Comparison of ENCODE assay signal across 8 cellular contexts in genomic region chr12:109880938-109881337, GRCh38. TPM values are rescaled to one million over a fixed set of nuclear protein-coding genes. Genes with fewer than 3 reads are reported as not detected.
A peak's percentile ranks its signal among the peaks of the same experiment; 100 is the strongest.
DNase-seq lines count a peak whose midpoint lies in the region; ATAC-seq, FAIRE-seq and TF ChIP-seq lines count a peak whose summit lies in the region.

No MANE protein-coding gene starts in this region.

- no TSS peak for BruUV-seq in HepG2 (replicated peaks; lab: Mats Ljungman, UMichigan)

- peaks cover 0 to 9% of the 10 kb centered on the region in 2 experiments; a peak in 2 of 5 replicates for H3K27me3 ChIP-seq in HepG2 (ENCODE audit: control insufficient read depth in 1 of 2, insufficient read depth in 2 of 2, low read length in 2 of 2)

- TF ChIP-seq RAD21 in HepG2 (CRISPR knock-in tag; IDR thresholded peaks at IDR 0.05), result no peak

- H4K20me1 ChIP-seq in HepG2 (ENCODE audit: insufficient read depth, low read length), result no peaks in the 10 kb centered on the region

- H3K27me3 Mint-ChIP-seq in activated T-cell treated with anti-CD3 and anti-CD28 coated beads, Interleukin-2, amount 50 U/mL, for 72 hours (ENCODE audit: low read depth), result no peaks in the 10 kb centered on the region
- peaks cover 19% of the 10 kb centered on the region for H3K27me3 Mint-ChIP-seq in type B pancreatic cell

- no peak; a peak in 1 of 4 replicates for TF ChIP-seq POLR2A in HepG2 (IDR thresholded peaks at IDR 0.05; ENCODE audit: insufficient read depth in 1 of 2, low read depth in 2 of 2, low read length in 2 of 2)

- H2AFZ ChIP-seq in HepG2 (ENCODE audit: low read length), result peak overlapping the region; percentile 87

- peaks cover 7% of the 10 kb centered on the region for H3K79me2 ChIP-seq in HepG2 (ENCODE audit: insufficient read depth, low read length)

- peak overlapping the region; percentile 63; the same call in 1 of the 2 replicates for H3K9ac ChIP-seq in HepG2 (ENCODE audit: insufficient read depth, low read depth, low read length)

- no peak for DNase-seq in activated T-cell treated with anti-CD3 and anti-CD28 coated beads, Interleukin-2, amount 50 U/mL, for 72 hours
- DNase-seq in activated T-cell treated with anti-CD3 and anti-CD28 coated beads for 4 hours (no peak), astrocyte of the cerebellum (ENCODE audit: low read depth) (no peak), HepG2 (ENCODE audit: low spot score) (no peak), type B pancreatic cell (ENCODE audit: extremely low spot score, unreplicated experiment) (no peak), medulla oblongata (ENCODE audit: extremely low spot score) (no peak), urothelium cell line (ENCODE audit: low spot score) (no peak)

- POLR2A ChIA-PET in HepG2 (lab: Yijun Ruan, JAX), result no interaction called here

- CTCF ChIA-PET in HepG2 (lab: Yijun Ruan, JAX; ENCODE audit: low intra/inter-chr PET ratio, low total read pairs), result interaction anchor here (1.0 to 2.3 kb wide), 3 partner anchors 28 to 76 kb away, joined by 3 to 32 read pairs (median 8); no protein-coding TSS in a partner anchor

- peak overlapping the region; percentile 24 for H3K27ac Mint-ChIP-seq in activated T-cell treated with anti-CD3 and anti-CD28 coated beads, Interleukin-2, amount 50 U/mL, for 72 hours
- peak overlapping the region; percentile 95 for H3K27ac Mint-ChIP-seq in type B pancreatic cell

- intact Hi-C loops in HepG2 (cut with micrococcal nuclease; ENCODE audit: unreplicated experiment), result loop anchor here (1.0 kb wide), 1 partner anchor 28 kb away; no protein-coding TSS in a partner anchor

- H3K36me3 Mint-ChIP-seq in activated T-cell treated with anti-CD3 and anti-CD28 coated beads, Interleukin-2, amount 50 U/mL, for 72 hours (ENCODE audit: insufficient read depth in 2 of 2), result no peaks in the 10 kb centered on the region
- H3K36me3 Mint-ChIP-seq in type B pancreatic cell, result no peaks in the 10 kb centered on the region

- peak overlapping the region; percentile 100 for H3K4me2 ChIP-seq in HepG2 (ENCODE audit: low read depth, low read length)

- TF ChIP-seq EP300 in HepG2 (IDR thresholded peaks at IDR 0.05; ENCODE audit: low read depth in 2 of 2, low read length in 2 of 2) (no peak), HepG2 (CRISPR knock-in tag; IDR thresholded peaks at IDR 0.05; ENCODE audit: borderline replicate concordance) (no peak)

- no peak overlapping the region for H3K27ac ChIP-seq in HepG2 (ENCODE audit: extremely low read length, insufficient read depth, low read length)

- H3K4me3 ChIP-seq in astrocyte of the cerebellum (ENCODE audit: low read depth, low read length) (peak overlapping the region; percentile 85), HepG2 (replicated peaks in 1 of 3; ENCODE audit: insufficient read depth in 1 of 3, low read depth in 2 of 3, low read length in 3 of 3) (peak overlapping the region; percentile 68 to 80 (median 73))

- no peaks in the 10 kb centered on the region for H3K36me3 ChIP-seq in HepG2 (replicated peaks in 1 of 2; ENCODE audit: control insufficient read depth in 1 of 2, insufficient read depth in 2 of 2, low read length in 2 of 2)

- no peaks in the 10 kb centered on the region for H3K9me3 ChIP-seq in HepG2 (ENCODE audit: low read length)

- H3K4me1 ChIP-seq in HepG2 (ENCODE audit: insufficient read depth, low read length), result peaks cover 58% of the 10 kb centered on the region

- ATAC-seq in activated T-cell treated with anti-CD3 and anti-CD28 coated beads, Interleukin-2, amount 50 U/mL, for 72 hours (replicated peaks in 1 of 2), result no peak
- ATAC-seq in HepG2, result peak; percentile 44
- no peak for ATAC-seq in GM21423 (IDR thresholded peaks at IDR 0.05; ENCODE audit: unreplicated experiment)

- H3K4me3 Mint-ChIP-seq in activated T-cell treated with anti-CD3 and anti-CD28 coated beads, Interleukin-2, amount 50 U/mL, for 72 hours, result peak overlapping the region; percentile 78 to 88
- peak overlapping the region; percentile 91 for H3K4me3 Mint-ChIP-seq in type B pancreatic cell

- 1% methylated on average over 3 of the region's 9 CpGs for WGBS in HepG2 (ENCODE audit: low lambda C conversion rate)

- TF ChIP-seq CTCF in astrocyte of the cerebellum (IDR thresholded peaks at IDR 0.05; ENCODE audit: low read depth, low read length, missing control alignments), result no peak
- TF ChIP-seq CTCF in HepG2 (CRISPR knock-in tag; IDR thresholded peaks at IDR 0.05), result no peak
- no peak for TF ChIP-seq CTCF in type B pancreatic cell (conservative IDR thresholded peaks at IDR 0.05)

- peaks cover 50% of the 10 kb centered on the region for H3K4me1 Mint-ChIP-seq in activated T-cell treated with anti-CD3 and anti-CD28 coated beads, Interleukin-2, amount 50 U/mL, for 72 hours (ENCODE audit: low read depth)
- peaks cover 38% of the 10 kb centered on the region for H3K4me1 Mint-ChIP-seq in type B pancreatic cell (ENCODE audit: unreplicated experiment)

- H3K9me3 Mint-ChIP-seq in activated T-cell treated with anti-CD3 and anti-CD28 coated beads, Interleukin-2, amount 50 U/mL, for 72 hours, result no peaks in the 10 kb centered on the region
- no peaks in the 10 kb centered on the region for H3K9me3 Mint-ChIP-seq in type B pancreatic cell

- in situ Hi-C loops in astrocyte of the cerebellum (cut with HindIII; ENCODE audit: low sequenced_read_pairs) (no loop called here), HepG2 (cut with HindIII; ENCODE audit: extremely low pct_ligation_motif_present, low pct_unique_long_range_greater_than_20kb) (loop anchor here (5.0 kb wide), 1 partner anchor 34 kb away; no protein-coding TSS in a partner anchor)

- FAIRE-seq in HepG2 (lab: Jason Lieb, UNC), result no peak
- no peak for FAIRE-seq in urothelium cell line (lab: Jason Lieb, UNC)

RNA-seq across cellular contexts. Expression of gene GLTP, which starts 0.6 kb away (rescaled TPM):
- 10 to 100 TPM; 23.8 to 24.5 TPM for total RNA-seq in activated T-cell treated with anti-CD3 and anti-CD28 coated beads, Interleukin-2, amount 50 U/mL, for 72 hours
- total RNA-seq in HepG2 (2016; rRNA removed; fragmentation: Illumina TruSeq; extraction: Trizol) (12.9 and 13.0 TPM in 2 replicates), type B pancreatic cell (ENCODE audit: low replicate concordance) (48.7 and 118 TPM in 2 replicates)
- 14.4 and 15.2 TPM in 2 replicates for total RNA-seq in HepG2 (2016; cell fraction: cytosol; rRNA removed; fragmentation: Illumina TruSeq; extraction: Trizol; ENCODE audit: low read depth)
- 12.4 and 12.7 TPM in 2 replicates for total RNA-seq in HepG2 (2016; cell fraction: insoluble cytoplasmic fraction; rRNA removed; fragmentation: Illumina TruSeq; extraction: Trizol)
- total RNA-seq in HepG2 (2016; cell fraction: membrane; rRNA removed; fragmentation: Illumina TruSeq; extraction: Trizol), result 34.8 and 35.0 TPM in 2 replicates
- 4.4 and 5.2 TPM in 2 replicates for total RNA-seq in HepG2 (2016; cell fraction: nucleus; rRNA removed; fragmentation: Illumina TruSeq; extraction: Trizol)
- 10.7 and 11.5 TPM in 2 replicates for polyA plus RNA-seq in HepG2 (2011; rRNA removed)
- polyA plus RNA-seq in HepG2 (2011; cell fraction: cytosol; rRNA removed), result 10.9 and 11.5 TPM in 2 replicates
- polyA plus RNA-seq in HepG2 (2011; cell fraction: nucleus; rRNA removed), result 3.4 and 4.3 TPM in 2 replicates
- polyA plus RNA-seq in HepG2 (2012), result 12.3 and 13.7 TPM in 2 replicates
- polyA plus RNA-seq in HepG2 (2016; cell fraction: cytosol; fragmentation: Illumina TruSeq; extraction: Trizol; ENCODE audit: low read depth), result 20.7 and 21.8 TPM in 2 replicates
- 17.9 TPM in 2 replicates for polyA plus RNA-seq in HepG2 (2016; cell fraction: insoluble cytoplasmic fraction; fragmentation: Illumina TruSeq; extraction: Trizol; ENCODE audit: low read depth)
- 36.8 and 38.1 TPM in 2 replicates for polyA plus RNA-seq in HepG2 (2016; cell fraction: membrane; fragmentation: Illumina TruSeq; extraction: Trizol; ENCODE audit: low read depth)
- 10.2 and 10.4 TPM in 2 replicates for polyA plus RNA-seq in HepG2 (2016; cell fraction: nucleus; fragmentation: Illumina TruSeq; extraction: Trizol; ENCODE audit: insufficient read depth, low read depth)
- polyA minus RNA-seq in HepG2 (2011; rRNA and poly(A)+ RNA removed; ENCODE audit: low replicate concordance), result 25.4 and 50.4 TPM in 2 replicates
- 16.7 and 19.5 TPM in 2 replicates for polyA minus RNA-seq in HepG2 (2011; cell fraction: cytosol; rRNA and poly(A)+ RNA removed)
- polyA minus RNA-seq in HepG2 (2011; cell fraction: nucleus; rRNA and poly(A)+ RNA removed), result 2.4 and 3.9 TPM in 2 replicates

RNA-seq across cellular contexts. Expression of gene TCHP, which starts 19.1 kb away (rescaled TPM):
- total RNA-seq in activated T-cell treated with anti-CD3 and anti-CD28 coated beads, Interleukin-2, amount 50 U/mL, for 72 hours, result 10 to 100 TPM; 22.5 to 25.1 TPM
- total RNA-seq in HepG2 (2016; rRNA removed; fragmentation: Illumina TruSeq; extraction: Trizol) (10.4 and 12.2 TPM in 2 replicates), type B pancreatic cell (ENCODE audit: low replicate concordance) (21.6 TPM in 2 replicates)
- total RNA-seq in HepG2 (2016; cell fraction: cytosol; rRNA removed; fragmentation: Illumina TruSeq; extraction: Trizol; ENCODE audit: low read depth), result 2.5 and 2.6 TPM in 2 replicates
- 8.5 and 11.7 TPM in 2 replicates for total RNA-seq in HepG2 (2016; cell fraction: insoluble cytoplasmic fraction; rRNA removed; fragmentation: Illumina TruSeq; extraction: Trizol)
- 5.2 and 5.6 TPM in 2 replicates for total RNA-seq in HepG2 (2016; cell fraction: membrane; rRNA removed; fragmentation: Illumina TruSeq; extraction: Trizol)
- 12.5 and 13.8 TPM in 2 replicates for total RNA-seq in HepG2 (2016; cell fraction: nucleus; rRNA removed; fragmentation: Illumina TruSeq; extraction: Trizol)
- polyA plus RNA-seq in HepG2 (2011; rRNA removed), result 6.3 and 6.7 TPM in 2 replicates
- 4.3 and 5.7 TPM in 2 replicates for polyA plus RNA-seq in HepG2 (2011; cell fraction: cytosol; rRNA removed)
- 32.3 and 36.3 TPM in 2 replicates for polyA plus RNA-seq in HepG2 (2011; cell fraction: nucleus; rRNA removed)
- polyA plus RNA-seq in HepG2 (2012), result 7.6 and 9.7 TPM in 2 replicates
- polyA plus RNA-seq in HepG2 (2016; cell fraction: cytosol; fragmentation: Illumina TruSeq; extraction: Trizol; ENCODE audit: low read depth), result 1.2 and 1.4 TPM in 2 replicates
- polyA plus RNA-seq in HepG2 (2016; cell fraction: insoluble cytoplasmic fraction; fragmentation: Illumina TruSeq; extraction: Trizol; ENCODE audit: low read depth), result 11.8 and 12.5 TPM in 2 replicates
- polyA plus RNA-seq in HepG2 (2016; cell fraction: membrane; fragmentation: Illumina TruSeq; extraction: Trizol; ENCODE audit: low read depth), result 3.1 and 3.4 TPM in 2 replicates
- 29.5 and 29.6 TPM in 2 replicates for polyA plus RNA-seq in HepG2 (2016; cell fraction: nucleus; fragmentation: Illumina TruSeq; extraction: Trizol; ENCODE audit: insufficient read depth, low read depth)
- 5.0 and 14.9 TPM in 2 replicates for polyA minus RNA-seq in HepG2 (2011; rRNA and poly(A)+ RNA removed; ENCODE audit: low replicate concordance)
- polyA minus RNA-seq in HepG2 (2011; cell fraction: cytosol; rRNA and poly(A)+ RNA removed), result 1.4 and 1.7 TPM in 2 replicates
- 11.3 and 11.8 TPM in 2 replicates for polyA minus RNA-seq in HepG2 (2011; cell fraction: nucleus; rRNA and poly(A)+ RNA removed)

RNA-seq across cellular contexts. Expression of gene TRPV4, which starts 47.7 kb away (rescaled TPM):
- total RNA-seq in activated T-cell treated with anti-CD3 and anti-CD28 coated beads, Interleukin-2, amount 50 U/mL, for 72 hours, result not detected
- total RNA-seq in HepG2 (2016; rRNA removed; fragmentation: Illumina TruSeq; extraction: Trizol) (0.35 and 0.66 TPM in 2 replicates), type B pancreatic cell (ENCODE audit: low replicate concordance) (2.1 and 3.1 TPM in 2 replicates)
- total RNA-seq in HepG2 (2016; cell fraction: cytosol; rRNA removed; fragmentation: Illumina TruSeq; extraction: Trizol; ENCODE audit: low read depth), result 0.20 and 0.35 TPM in 2 replicates
- total RNA-seq in HepG2 (2016; cell fraction: insoluble cytoplasmic fraction; rRNA removed; fragmentation: Illumina TruSeq; extraction: Trizol), result 0.45 and 0.93 TPM in 2 replicates
- total RNA-seq in HepG2 (2016; cell fraction: membrane; rRNA removed; fragmentation: Illumina TruSeq; extraction: Trizol), result 0.83 and 1.0 TPM in 2 replicates
- 0.75 and 1.1 TPM in 2 replicates for total RNA-seq in HepG2 (2016; cell fraction: nucleus; rRNA removed; fragmentation: Illumina TruSeq; extraction: Trizol)
- 4.7 and 5.6 TPM in 2 replicates for polyA plus RNA-seq in HepG2 (2011; rRNA removed)
- polyA plus RNA-seq in HepG2 (2011; cell fraction: cytosol; rRNA removed), result 3.1 and 4.5 TPM in 2 replicates
- polyA plus RNA-seq in HepG2 (2011; cell fraction: nucleus; rRNA removed), result 7.9 and 11.8 TPM in 2 replicates
- polyA plus RNA-seq in HepG2 (2012), result 0.68 and 1.3 TPM in 2 replicates
- polyA plus RNA-seq in HepG2 (2016; cell fraction: cytosol; fragmentation: Illumina TruSeq; extraction: Trizol; ENCODE audit: low read depth), result 0.67 and 0.84 TPM in 2 replicates
- polyA plus RNA-seq in HepG2 (2016; cell fraction: insoluble cytoplasmic fraction; fragmentation: Illumina TruSeq; extraction: Trizol; ENCODE audit: low read depth), result 0.52 and 0.71 TPM in 2 replicates
- 1.1 and 1.2 TPM in 2 replicates for polyA plus RNA-seq in HepG2 (2016; cell fraction: membrane; fragmentation: Illumina TruSeq; extraction: Trizol; ENCODE audit: low read depth)
- polyA plus RNA-seq in HepG2 (2016; cell fraction: nucleus; fragmentation: Illumina TruSeq; extraction: Trizol; ENCODE audit: insufficient read depth, low read depth), result 2.0 and 2.5 TPM in 2 replicates
- polyA minus RNA-seq in HepG2 (2011; rRNA and poly(A)+ RNA removed; ENCODE audit: low replicate concordance), result 13.9 TPM in 1 of 2 replicates, not detected in the other
- 3.2 and 3.3 TPM in 2 replicates for polyA minus RNA-seq in HepG2 (2011; cell fraction: cytosol; rRNA and poly(A)+ RNA removed)
- 4.0 and 4.6 TPM in 2 replicates for polyA minus RNA-seq in HepG2 (2011; cell fraction: nucleus; rRNA and poly(A)+ RNA removed)
